In the genomic region with DNA sequence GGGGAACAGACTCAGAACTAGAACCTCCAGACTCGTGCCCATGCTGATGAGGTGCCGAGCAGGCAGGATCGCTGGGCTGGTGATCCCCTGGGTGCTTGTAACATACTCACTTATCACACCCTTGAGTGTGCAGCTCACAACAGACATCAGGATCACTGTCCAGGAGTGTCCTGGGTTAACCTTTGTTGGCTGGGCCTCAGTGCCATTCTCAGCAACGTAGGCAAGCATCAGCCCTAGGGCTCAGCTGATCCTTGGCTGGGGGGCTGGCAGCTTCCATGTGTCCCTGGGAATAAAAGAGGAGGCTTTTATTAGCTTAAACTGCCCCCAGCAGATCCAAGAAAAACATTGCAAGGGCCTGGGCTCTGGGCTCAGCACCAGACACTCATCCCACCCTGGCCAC, we compare ENCODE assay signal across 21 cellular contexts. TPM values are rescaled to one million over a fixed set of nuclear protein-coding genes. Genes with fewer than 3 reads are reported as not detected.
DNase-seq lines count a peak whose midpoint lies in the region; ATAC-seq lines count a peak whose summit lies in the region.
"Had no signal": no experiment of that assay in that cellular context is flagged by ENCODE, and none has a peak within 500 bp of the region (broad histone marks: within the 10 kb centered on the region; RNA-seq: fewer than 3 reads in every experiment).

No MANE protein-coding gene starts in this region.

- intact Hi-C loops in Right ventricle myocardium inferior (cut with DNase I), result loop anchor here (5.0 kb wide), 1 partner anchor 40 kb away; no protein-coding TSS in a partner anchor
- intact Hi-C loops in cardiac septum (cut with DNase I), result loop anchor here (5.0 kb wide), 1 partner anchor 60 kb away; no protein-coding TSS in a partner anchor

- H3K27me3 Mint-ChIP-seq in T-helper 17 cell (no peaks in the 10 kb centered on the region), immature natural killer cell (ENCODE audit: low read depth in 3 of 3) (peaks cover 4 to 13% (median 7%) of the 10 kb centered on the region in 3 donors)

- H3K4me1 Mint-ChIP-seq in T-helper 17 cell, result peaks cover 44% of the 10 kb centered on the region
- H3K4me1 Mint-ChIP-seq in immature natural killer cell, result peaks cover 73 to 83% of the 10 kb centered on the region in 2 donors

- H3K36me3 Mint-ChIP-seq in T-helper 17 cell (ENCODE audit: low read depth), result peaks cover 5% of the 10 kb centered on the region
- H3K36me3 Mint-ChIP-seq in immature natural killer cell, result peaks cover 7 to 27% (median 20%) of the 10 kb centered on the region in 3 donors
- H3K36me3 Mint-ChIP-seq: mesothelial cell of epicardium had no signal

- ATAC-seq in Right ventricle myocardium inferior (peak; percentile 92), T-helper 17 cell (no peak), HG03520 (IDR thresholded peaks at IDR 0.05; ENCODE audit: unreplicated experiment) (no peak)
- ATAC-seq: activated CD8-positive, alpha-beta memory T cell treated with anti-CD3 and anti-CD28 coated beads, Interleukin-2, amount 10 ng/mL, durations not matched to agents 7 days and 5 days; GM12878; left lobe of liver had no signal

- peaks cover 0 to 2% (median 0%) of the 10 kb centered on the region in 6 donors for H3K9me3 Mint-ChIP-seq in immature natural killer cell
- H3K9me3 Mint-ChIP-seq: mesothelial cell of epicardium had no signal

- DNase-seq in Right ventricle myocardium inferior (ENCODE audit: missing footprints) (peak; percentile 77), cardiac septum (ENCODE audit: low spot score) (no peak), T-helper 17 cell (no peak), immature natural killer cell (no peak), HuH-7 (ENCODE audit: low spot score) (no peak), SHP77 treated with DMSO at 0.1 percent for 48 hours (lab: John Stamatoyannopoulos, UW) (no peak), T-helper 1 cell (no peak)
- DNase-seq: activated CD8-positive, alpha-beta memory T cell treated with anti-CD3 and anti-CD28 coated beads, Interleukin-2, amount 10 ng/mL, durations not matched to agents 7 days and 5 days; brain microvascular endothelial cell; colonic mucosa; DMS79; NCI-H1092 treated with DMSO at 0.1 percent for 48 hours; NCI-H2029 treated with DMSO at 0.1 percent for 48 hours; NCI-H226; NCI-H82; OCI-M1 had no signal

- H3K4me3 Mint-ChIP-seq in T-helper 17 cell (peak overlapping the region; percentile 99), immature natural killer cell (peak overlapping the region in 4 of 5 donors; percentile 27 to 99 (median 95))
- H3K4me3 Mint-ChIP-seq: activated CD8-positive, alpha-beta memory T cell treated with anti-CD3 and anti-CD28 coated beads, Interleukin-2, amount 10 ng/mL, durations not matched to agents 7 days and 5 days; mesothelial cell of epicardium had no signal

- no peaks in the 10 kb centered on the region for H3K9me3 ChIP-seq in T-helper 17 cell (ENCODE audit: control insufficient read depth, low read length, poor library complexity, severe bottlenecking)
- H3K9me3 ChIP-seq: colonic mucosa had no signal

- peak overlapping the region; percentile 99 for H3K27ac Mint-ChIP-seq in T-helper 17 cell
- peak overlapping the region; percentile 65 to 99 (median 98) for H3K27ac Mint-ChIP-seq in immature natural killer cell
- H3K27ac Mint-ChIP-seq: mesothelial cell of epicardium had no signal

RNA-seq across cellular contexts. Expression of a gene that starts 1.6 kb away (rescaled TPM):
- total RNA-seq in Right ventricle myocardium inferior, result 4.2 TPM
- total RNA-seq in cardiac septum, result 1.6 TPM
- 10 to 100 TPM; 12.7 to 15.2 TPM for total RNA-seq in T-helper 17 cell
- 10 to 100 TPM; 28.0 to 67.1 (median 35.8) TPM for polyA plus RNA-seq in immature natural killer cell

RNA-seq across cellular contexts. Expression of a gene that starts 46.2 kb away (rescaled TPM):
- total RNA-seq in Right ventricle myocardium inferior (7.3 TPM), cardiac septum (2.6 TPM), T-helper 17 cell (under 1 TPM in 1 of 2 donors, not detected in 1; 0.12 TPM)
- polyA plus RNA-seq in immature natural killer cell, result under 1 TPM in 1 of 3 donors, not detected in 2; 0.22 TPM
- polyA plus RNA-seq: CD14-positive monocyte had no signal
